In genomic region chr2:224837558-224837957, GRCh38 we compare ENCODE assay signal across 12 cellular contexts.
DNase-seq lines count a peak whose midpoint lies in the region; ATAC-seq, FAIRE-seq and TF ChIP-seq lines count a peak whose summit lies in the region.
"Had no signal": no experiment of that assay in that cellular context is flagged by ENCODE, and none has a peak within 500 bp of the region (broad histone marks: within the 10 kb centered on the region; RNA-seq: fewer than 3 reads in every experiment).

No MANE protein-coding gene starts in this region.

- peaks cover 100% of the 10 kb centered on the region for H3K36me3 Mint-ChIP-seq in activated T-helper 17 cell treated with anti-CD3 and anti-CD28 coated beads, Interleukin-2, amount 50 U/mL, for 72 hours (ENCODE audit: low read depth)

- no peak overlapping the region for H3K4me3 Mint-ChIP-seq in activated T-helper 17 cell treated with anti-CD3 and anti-CD28 coated beads, Interleukin-2, amount 50 U/mL, for 72 hours

- H3K36me3 ChIP-seq in small intestine (ENCODE audit: control insufficient read depth in 2 of 2, insufficient read depth in 2 of 2, low read length in 2 of 2) = no peaks in the 10 kb centered on the region
- H3K36me3 ChIP-seq: WERI-Rb-1 had no signal

- no peaks in the 10 kb centered on the region for H3K9me3 ChIP-seq in small intestine (ENCODE audit: control insufficient read depth, low read depth)

- no peak for FAIRE-seq in small intestine (lab: Jason Lieb, UNC)

- peaks cover 3% of the 10 kb centered on the region for H3K4me1 Mint-ChIP-seq in activated T-helper 17 cell treated with anti-CD3 and anti-CD28 coated beads, Interleukin-2, amount 50 U/mL, for 72 hours

- peak; percentile 33 for DNase-seq in 8988T
- DNase-seq in ELR (ENCODE audit: low read depth) = peak; percentile 96
- DNase-seq in foreskin keratinocyte = peak in 1 of 2 donors; percentile 65
- no peak for DNase-seq in medulla oblongata (ENCODE audit: extremely low spot score)
- DNase-seq in Ammon's horn (ENCODE audit: low spot score) = no peak
- DNase-seq in small intestine = no peak
- DNase-seq in stimulated activated CD4-positive, alpha-beta T cell treated with anti-CD3 and anti-CD28 coated beads, Interleukin-1b, Interleukin-23, amount 100 ng/mL, for 48 hours = no peak
- DNase-seq: effector CD4-positive, alpha-beta T cell; NCI-H2029; PC-9; WERI-Rb-1 had no signal

- H3K27me3 ChIP-seq in foreskin keratinocyte = no peaks in the 10 kb centered on the region
- H3K27me3 ChIP-seq in small intestine (ENCODE audit: control insufficient read depth in 2 of 2, insufficient read depth in 2 of 2, low read length in 2 of 2) = no peaks in the 10 kb centered on the region

- 64 to 86% (median 84%) methylated on average over 3 of the region's 3 CpGs for WGBS in small intestine, 3 donors

- ATAC-seq in activated T-helper 17 cell treated with anti-CD3 and anti-CD28 coated beads, Interleukin-2, amount 50 U/mL, for 72 hours (replicated peaks) = peak; percentile 43
- peak; percentile 95 for ATAC-seq in foreskin keratinocyte

- TF ChIP-seq CTCF in foreskin keratinocyte (conservative IDR thresholded peaks at IDR 0.05) = peak; percentile 14

- H3K9me3 Mint-ChIP-seq in activated T-helper 17 cell treated with anti-CD3 and anti-CD28 coated beads, Interleukin-2, amount 50 U/mL, for 72 hours = no peaks in the 10 kb centered on the region

- H3K27ac Mint-ChIP-seq in activated T-helper 17 cell treated with anti-CD3 and anti-CD28 coated beads, Interleukin-2, amount 50 U/mL, for 72 hours = no peak overlapping the region

- no peak overlapping the region for H3K4me3 ChIP-seq in small intestine (ENCODE audit: low read depth in 1 of 2, low read length in 2 of 2)
- H3K4me3 ChIP-seq: PC-9 had no signal

- H3K4me1 ChIP-seq in foreskin keratinocyte (peaks cover 11% of the 10 kb centered on the region), small intestine (ENCODE audit: control insufficient read depth in 2 of 2, insufficient read depth in 1 of 2, low read depth in 1 of 2, low read length in 1 of 2) (no peaks in the 10 kb centered on the region)

- H3K27ac ChIP-seq in foreskin keratinocyte (no peak overlapping the region), small intestine (ENCODE audit: low read depth in 1 of 2, low read length in 1 of 2) (no peak overlapping the region)
- H3K27ac ChIP-seq: PC-9, WERI-Rb-1 had no signal

- no peaks in the 10 kb centered on the region for H3K27me3 Mint-ChIP-seq in activated T-helper 17 cell treated with anti-CD3 and anti-CD28 coated beads, Interleukin-2, amount 50 U/mL, for 72 hours

Comparison
In these comparisons a context has a peak if more than half of its experiments do, and no peak if none do; other contexts are left out.
1. DNase-seq: peak in 8988T (single experiment) and ELR (single experiment); none in medulla oblongata (single experiment), Ammon's horn (single experiment), small intestine (single experiment) and stimulated activated CD4-positive, alpha-beta T cell treated with anti-CD3 and anti-CD28 coated beads, Interleukin-1b, Interleukin-23, amount 100 ng/mL, for 48 hours (single experiment).